Comparison of ENCODE assay signal across 13 cellular contexts in the genomic region with DNA sequence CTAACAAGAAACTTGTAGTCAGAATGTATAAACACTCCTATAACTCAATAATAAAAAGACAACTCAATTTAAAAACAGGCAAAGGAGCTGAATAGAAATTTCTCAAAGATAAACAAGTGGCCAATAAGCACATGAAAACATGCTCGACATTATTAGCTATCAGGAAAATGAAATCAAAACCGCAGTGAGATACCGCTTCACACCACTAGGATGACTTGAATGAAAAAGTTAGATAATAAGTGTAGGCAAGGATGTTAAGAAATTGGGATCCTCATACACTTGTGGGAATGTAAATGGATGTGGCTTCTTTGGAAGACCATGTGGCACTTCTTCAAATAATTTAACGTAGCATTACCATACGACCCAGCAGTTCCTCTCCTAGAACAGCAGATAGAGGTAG. TPM values are rescaled to one million over a fixed set of nuclear protein-coding genes. Genes with fewer than 3 reads are reported as not detected.
DNase-seq lines count a peak whose midpoint lies in the region; TF ChIP-seq lines count a peak whose summit lies in the region.
"Had no signal": no experiment of that assay in that cellular context is flagged by ENCODE, and none has a peak within 500 bp of the region (broad histone marks: within the 10 kb centered on the region; RNA-seq: fewer than 3 reads in every experiment).

No MANE protein-coding gene starts in this region.

- intact Hi-C loops in CD14-positive monocyte (cut with micrococcal nuclease) = no loop called here

- no peak overlapping the region for H3K27ac ChIP-seq in brain microvascular endothelial cell
- no peak overlapping the region for H3K27ac ChIP-seq in caudate nucleus (ENCODE audit: low read depth, low read length)
- H3K27ac ChIP-seq: SK-N-MC, stomach had no signal

- H3K27ac Mint-ChIP-seq in CD14-positive monocyte (no peak overlapping the region), IgD-negative memory B cell (peak overlapping the region in 2 of 3 donors; percentile 1 to 72), nephron progenitor cell (no peak overlapping the region)
- H3K27ac Mint-ChIP-seq: activated naive CD8-positive, alpha-beta T cell treated with anti-CD3 and anti-CD28 coated beads for 36 hours; immature natural killer cell had no signal

- no peak overlapping the region for H3K4me3 ChIP-seq in brain microvascular endothelial cell (ENCODE audit: low read depth, low read length)
- H3K4me3 ChIP-seq: SK-N-MC, stomach had no signal

- H3K4me1 Mint-ChIP-seq in CD14-positive monocyte (peaks cover 4% of the 10 kb centered on the region), IgD-negative memory B cell (peaks cover 40 to 53% (median 51%) of the 10 kb centered on the region in 3 donors), nephron progenitor cell (peaks cover 5% of the 10 kb centered on the region)
- H3K4me1 Mint-ChIP-seq: activated naive CD8-positive, alpha-beta T cell treated with anti-CD3 and anti-CD28 coated beads for 36 hours; immature natural killer cell had no signal

- H3K27me3 Mint-ChIP-seq in CD14-positive monocyte (ENCODE audit: low read depth in 3 of 3) = no peaks in the 10 kb centered on the region
- H3K27me3 Mint-ChIP-seq in IgD-negative memory B cell = no peaks in the 10 kb centered on the region
- no peaks in the 10 kb centered on the region for H3K27me3 Mint-ChIP-seq in nephron progenitor cell (ENCODE audit: low read depth, poor library complexity)
- H3K27me3 Mint-ChIP-seq: activated naive CD8-positive, alpha-beta T cell treated with anti-CD3 and anti-CD28 coated beads for 36 hours had no signal

- TF ChIP-seq CTCF in CD14-positive monocyte (IDR thresholded peaks at IDR 0.05) = peak; percentile 41
- TF ChIP-seq CTCF in brain microvascular endothelial cell (IDR thresholded peaks at IDR 0.05; ENCODE audit: low read depth, low read length, missing control alignments) = peak; percentile 43
- TF ChIP-seq CTCF in nephron progenitor cell (IDR thresholded peaks at IDR 0.05) = peak; percentile 27

- H3K36me3 ChIP-seq in brain microvascular endothelial cell (replicated peaks) = no peaks in the 10 kb centered on the region

- no peak for DNase-seq in CD14-positive monocyte (ENCODE audit: low spot score)
- DNase-seq in brain microvascular endothelial cell = no peak
- no peak for DNase-seq in nephron progenitor cell
- DNase-seq in mesenteric fat pad (ENCODE audit: low spot score) = no peak
- DNase-seq in stimulated activated naive CD4-positive, alpha-beta T cell (lab: John Stamatoyannopoulos, UW) = no peak
- DNase-seq in superior temporal gyrus (ENCODE audit: extremely low spot score) = no peak
- DNase-seq in caudate nucleus (lab: John Stamatoyannopoulos, UW) = no peak
- DNase-seq: activated naive CD8-positive, alpha-beta T cell treated with anti-CD3 and anti-CD28 coated beads for 36 hours; immature natural killer cell; KG1; stomach had no signal

- H3K4me3 Mint-ChIP-seq in CD14-positive monocyte = no peak overlapping the region
- H3K4me3 Mint-ChIP-seq in IgD-negative memory B cell = peak overlapping the region in 1 of 4 donors; percentile 29
- no peak overlapping the region for H3K4me3 Mint-ChIP-seq in nephron progenitor cell
- H3K4me3 Mint-ChIP-seq: activated naive CD8-positive, alpha-beta T cell treated with anti-CD3 and anti-CD28 coated beads for 36 hours; immature natural killer cell had no signal

- H3K27me3 ChIP-seq in brain microvascular endothelial cell (replicated peaks) = no peaks in the 10 kb centered on the region
- H3K27me3 ChIP-seq: stomach had no signal

- H3K36me3 Mint-ChIP-seq in CD14-positive monocyte (peaks cover 3 to 20% of the 10 kb centered on the region in 2 donors), IgD-negative memory B cell (peaks cover 32% of the 10 kb centered on the region), nephron progenitor cell (ENCODE audit: low read depth) (peaks cover 97% of the 10 kb centered on the region)

- in situ Hi-C loops in brain microvascular endothelial cell (cut with HindIII; ENCODE audit: low pct_ligation_motif_present, low sequenced_read_pairs) = no loop called here

- H3K9me3 Mint-ChIP-seq in CD14-positive monocyte = peaks cover 0 to 10% (median 4%) of the 10 kb centered on the region in 7 donors
- peaks cover 4 to 6% (median 4%) of the 10 kb centered on the region in 3 donors for H3K9me3 Mint-ChIP-seq in IgD-negative memory B cell
- H3K9me3 Mint-ChIP-seq in nephron progenitor cell = peaks cover 59% of the 10 kb centered on the region

RNA-seq across cellular contexts. Expression of gene RALGPS2, which starts 8.9 kb away (rescaled TPM):
- polyA plus RNA-seq in CD14-positive monocyte (1 to 10 TPM; 2.3 to 4.2 TPM), IgD-negative memory B cell (257 TPM)
- 5.2 TPM for total RNA-seq in mesenteric fat pad

Comparison
In these comparisons a context has a peak if more than half of its experiments do, and no peak if none do; other contexts are left out.
1. H3K27ac Mint-ChIP-seq: peak in IgD-negative memory B cell (2 of 3); none in CD14-positive monocyte (0 of 7) and nephron progenitor cell (single experiment).
2. RNA of gene RALGPS2, which starts 8.9 kb away (polyA plus RNA-seq): 257 TPM in IgD-negative memory B cell (single experiment); 2.3 to 4.2 TPM in CD14-positive monocyte; every median in the first group is over 10 times any median in the second.
3. Peak in every context shown above with its lines, with median percentiles within 50 percentile points of each other: CTCF ChIP-seq.